ENCODE assay signal across 8 cellular contexts in genomic region chr10:102504179-102504975, GRCh38.
DNase-seq lines count a peak whose midpoint lies in the region; TF ChIP-seq lines count a peak whose summit lies in the region.

No MANE protein-coding gene starts in this region.

- no peak for TF ChIP-seq CTCF in tibial artery (IDR thresholded peaks at IDR 0.05)

- in situ Hi-C loops in KBM-7 (cut with MboI; ENCODE audit: low pct_unique_long_range_greater_than_20kb, low sequenced_read_pairs): no loop called here

- intact Hi-C loops in tibial artery (cut with DNase I; ENCODE audit: low total_unique reads): loop anchor here (5.0 kb wide), 2 partner anchors 78 to 138 kb away; partner anchors contain the start of gene TRIM8

- H3K27ac ChIP-seq in muscle layer of duodenum (ENCODE audit: low read length): peak overlapping the region; percentile 65
- H3K27ac ChIP-seq in tibial artery: peak overlapping the region; percentile 74 to 82

- H3K27me3 ChIP-seq in muscle layer of duodenum (ENCODE audit: low read depth, low read length) (no peaks in the 10 kb centered on the region), tibial artery (no peaks in the 10 kb centered on the region)

- H3K4me1 ChIP-seq in muscle layer of duodenum (ENCODE audit: control insufficient read depth in 1 of 2, insufficient read depth in 2 of 2, low read length in 2 of 2): peaks cover 5 to 42% of the 10 kb centered on the region in 2 donors
- peaks cover 0 to 65% (median 47%) of the 10 kb centered on the region in 4 donors for H3K4me1 ChIP-seq in tibial artery

- DNase-seq in Ammon's horn (ENCODE audit: low spot score) (peak; percentile 51), KBM-7 (peak; percentile 57), erythroblast (lab: John Stamatoyannopoulos, UW) (peak; percentile 67 to 70), tibial artery (peak; percentile 31 to 73), NCI-H187 (lab: John Stamatoyannopoulos, UW) (no peak), SHP77 treated with DMSO at 0.1 percent for 48 hours (lab: John Stamatoyannopoulos, UW) (no peak)
- DNase-seq in activated CD4-positive, alpha-beta T cell treated with anti-CD3 and anti-CD28 coated beads, Interleukin-2, amount 50 U/mL, for 48 hours: peak; percentile 34 to 46

- no peak for TF ChIP-seq POLR2A in erythroblast (IDR thresholded peaks at IDR 0.05; ENCODE audit: low read length)

- H3K4me3 ChIP-seq in muscle layer of duodenum (ENCODE audit: low read depth in 1 of 2, low read length in 2 of 2) (peak overlapping the region; percentile 86 to 93), tibial artery (peak overlapping the region; percentile 68 to 71)

- no peaks in the 10 kb centered on the region for H3K9me3 ChIP-seq in muscle layer of duodenum (ENCODE audit: control insufficient read depth in 1 of 2, low read length in 2 of 2)
- no peaks in the 10 kb centered on the region for H3K9me3 ChIP-seq in tibial artery

- peaks cover 5 to 10% of the 10 kb centered on the region in 2 donors for H3K36me3 ChIP-seq in muscle layer of duodenum (ENCODE audit: control insufficient read depth in 1 of 2, insufficient read depth in 2 of 2, low read length in 2 of 2)
- peaks cover 0 to 7% (median 6%) of the 10 kb centered on the region in 3 donors for H3K36me3 ChIP-seq in tibial artery

Comparison
In these comparisons a context has a peak if more than half of its experiments do, and no peak if none do; other contexts are left out.
1. DNase-seq: peak in Ammon's horn (single experiment), KBM-7 (single experiment), activated CD4-positive, alpha-beta T cell treated with anti-CD3 and anti-CD28 coated beads, Interleukin-2, amount 50 U/mL, for 48 hours (2 of 2), erythroblast (2 of 2) and tibial artery (2 of 2); none in NCI-H187 (0 of 2) and SHP77 treated with DMSO at 0.1 percent for 48 hours (single experiment).